Comparison of ENCODE assay signal across 8 cellular contexts in genomic region chr3:105366302-105367062, GRCh38. TPM values are rescaled to one million over a fixed set of nuclear protein-coding genes. Genes with fewer than 3 reads are reported as not detected.
A peak's percentile ranks its signal among the peaks of the same experiment; 100 is the strongest.
DNase-seq lines count a peak whose midpoint lies in the region; ATAC-seq and TF ChIP-seq lines count a peak whose summit lies in the region.

Gene ALCAM, plus strand, starts transcription at chr3:105366909.

- peak within 1 kb of the TSS; percentile 77 for H3K4me3 ChIP-seq in GM12865 (ENCODE audit: low read depth, low read length)
- H3K4me3 ChIP-seq in NB4 (ENCODE audit: low read depth, low read length), result peak within 1 kb of the TSS; percentile 70
- peak within 1 kb of the TSS; percentile 41 to 81 (median 56) for H3K4me3 ChIP-seq in thyroid gland (replicated peaks in 1 of 3)

- H3K36me3 ChIP-seq in thyroid gland, result no peaks in the 10 kb centered on the region

- ATAC-seq in HG02588 (IDR thresholded peaks at IDR 0.05; ENCODE audit: unreplicated experiment), result peak; percentile 58

- intact Hi-C loops in head of caudate nucleus (cut with DNase I), result no loop called here
- intact Hi-C loops in thyroid gland (cut with DNase I), result loop anchor here (10.0 kb wide), 1 partner anchor 148 kb away; no protein-coding TSS in a partner anchor

- peak within 1 kb of the TSS; percentile 90 for H3K4me3 Mint-ChIP-seq in activated naive CD8-positive, alpha-beta T cell treated with anti-CD3 and anti-CD28 coated beads for 36 hours
- peak within 1 kb of the TSS; percentile 99 for H3K4me3 Mint-ChIP-seq in osteocyte (ENCODE audit: unreplicated experiment)

- peak; percentile 58 for TF ChIP-seq POLR2A in NB4 (IDR thresholded peaks at IDR 0.05; ENCODE audit: extremely low read depth, insufficient read length)
- peak; percentile 93 to 98 for TF ChIP-seq POLR2A in thyroid gland (IDR thresholded peaks at IDR 0.05)

- peak within 1 kb of the TSS; percentile 99 for H3K27ac Mint-ChIP-seq in activated naive CD8-positive, alpha-beta T cell treated with anti-CD3 and anti-CD28 coated beads for 36 hours
- H3K27ac Mint-ChIP-seq in osteocyte (ENCODE audit: unreplicated experiment), result peak within 1 kb of the TSS; percentile 99

- peak; percentile 66 for TF ChIP-seq CTCF in GM12865 (IDR thresholded peaks at IDR 0.05; ENCODE audit: insufficient read depth, low read depth, low read length, missing control alignments)
- TF ChIP-seq CTCF in NB4 (IDR thresholded peaks at IDR 0.05; ENCODE audit: low read depth, low read length), result no peak
- TF ChIP-seq CTCF in osteocyte (IDR thresholded peaks at IDR 0.05), result peak; percentile 75
- TF ChIP-seq CTCF in thyroid gland (IDR thresholded peaks at IDR 0.05), result peak in 4 of 6 experiments; percentile 45 to 92 (median 69)

- no peaks in the 10 kb centered on the region for H3K9me3 Mint-ChIP-seq in activated naive CD8-positive, alpha-beta T cell treated with anti-CD3 and anti-CD28 coated beads for 36 hours
- no peaks in the 10 kb centered on the region for H3K9me3 Mint-ChIP-seq in osteocyte (ENCODE audit: unreplicated experiment)

- 1% methylated on average over 22 to 36 of the region's 48 CpGs for WGBS in thyroid gland, 2 donors

- peaks cover 0 to 5% of the 10 kb centered on the region in 2 donors for H3K4me1 ChIP-seq in thyroid gland

- peaks cover 4% of the 10 kb centered on the region for H3K36me3 Mint-ChIP-seq in activated naive CD8-positive, alpha-beta T cell treated with anti-CD3 and anti-CD28 coated beads for 36 hours
- no peaks in the 10 kb centered on the region for H3K36me3 Mint-ChIP-seq in osteocyte (ENCODE audit: unreplicated experiment)

- H3K9me3 ChIP-seq in thyroid gland, result no peaks in the 10 kb centered on the region

- H3K4me1 Mint-ChIP-seq in activated naive CD8-positive, alpha-beta T cell treated with anti-CD3 and anti-CD28 coated beads for 36 hours, result peaks cover 37% of the 10 kb centered on the region
- H3K4me1 Mint-ChIP-seq in osteocyte (ENCODE audit: unreplicated experiment), result peaks cover 50% of the 10 kb centered on the region

- H3K27me3 ChIP-seq in thyroid gland, result no peaks in the 10 kb centered on the region

- peak; percentile 98 for DNase-seq in GM12865 (ENCODE audit: low read depth)
- DNase-seq in NB4 (ENCODE audit: low read depth), result peak; percentile 96
- DNase-seq in SKM-1 (lab: John Stamatoyannopoulos, UW; ENCODE audit: unreplicated experiment), result peak; percentile 87
- peak; percentile 89 for DNase-seq in activated naive CD8-positive, alpha-beta T cell treated with anti-CD3 and anti-CD28 coated beads for 36 hours
- peak; percentile 95 to 99 (median 98) for DNase-seq in head of caudate nucleus
- DNase-seq in osteocyte (ENCODE audit: extremely low spot score, unreplicated experiment), result peak; percentile 99
- DNase-seq in thyroid gland, result peak; percentile 97 to 98

- peaks cover 18% of the 10 kb centered on the region for H3K27me3 Mint-ChIP-seq in activated naive CD8-positive, alpha-beta T cell treated with anti-CD3 and anti-CD28 coated beads for 36 hours
- H3K27me3 Mint-ChIP-seq in osteocyte (ENCODE audit: unreplicated experiment), result no peaks in the 10 kb centered on the region

- peak within 1 kb of the TSS; percentile 90 to 95 (median 92) for H3K27ac ChIP-seq in thyroid gland

RNA-seq across cellular contexts. Expression of gene ALCAM, which starts in this region (rescaled TPM):
- total RNA-seq in activated naive CD8-positive, alpha-beta T cell treated with anti-CD3 and anti-CD28 coated beads for 36 hours, result 10 to 100 TPM; 20.9 to 21.7 TPM
- 242 and 253 TPM in 2 replicates for total RNA-seq in osteocyte
- total RNA-seq in thyroid gland, result 100 to 1,000 TPM in 2 of 4 donors, 10 to 100 TPM in 2; 86.5 to 129 (median 108) TPM

Comparison
In these comparisons a context has a peak if more than half of its experiments do, and no peak if none do; other contexts are left out.
1. Peak in every context shown above with its lines: DNase-seq, ATAC-seq, H3K4me3 ChIP-seq and H3K27ac ChIP-seq.